ENCODE assay signal across 8 cellular contexts in the genomic region with DNA sequence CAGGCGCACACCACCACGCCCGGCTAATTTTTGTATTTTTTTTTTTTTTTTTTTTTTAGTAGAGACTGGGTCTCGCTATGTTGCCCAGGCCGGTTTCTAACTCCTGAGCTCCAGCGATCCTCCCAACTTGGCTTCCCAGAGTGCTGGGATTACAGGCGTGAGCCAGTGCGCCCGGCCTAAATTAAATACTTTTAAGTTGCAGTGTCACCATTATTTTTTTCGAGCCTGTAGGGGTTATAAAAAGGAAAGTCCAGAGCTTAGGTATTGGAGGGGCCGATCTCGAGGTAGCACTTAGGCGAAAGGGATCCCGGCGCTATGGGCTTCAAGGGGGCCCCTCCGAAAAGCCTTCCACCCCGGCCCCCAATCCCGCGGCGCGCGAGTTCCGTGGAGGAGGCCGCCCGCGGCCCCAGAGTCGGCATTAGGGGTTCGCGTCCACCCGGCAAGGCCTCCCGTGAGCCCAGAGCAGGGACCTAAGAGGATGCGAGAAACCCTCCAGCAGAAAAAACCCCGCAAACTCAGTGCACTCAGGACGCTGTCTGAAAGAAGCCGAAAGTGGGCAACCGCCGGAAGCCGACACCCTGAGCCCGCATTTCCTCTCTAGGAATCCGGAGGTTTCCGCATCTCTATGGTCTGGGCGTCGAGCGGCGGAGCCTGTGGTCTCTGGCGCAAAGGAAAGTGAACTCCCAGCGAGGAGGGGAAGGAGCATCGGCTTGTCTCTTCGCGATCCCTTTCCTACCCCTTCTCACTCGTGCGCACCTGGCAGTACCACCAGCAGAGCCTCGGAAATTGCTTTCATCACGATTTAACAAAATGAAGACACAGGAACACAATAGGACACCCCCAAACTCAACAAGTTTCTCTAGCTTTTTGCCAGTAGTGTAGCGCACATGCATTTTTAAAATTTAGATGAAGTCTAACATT. TPM values are rescaled to one million over a fixed set of nuclear protein-coding genes. Genes with fewer than 3 reads are reported as not detected.
DNase-seq lines count a peak whose midpoint lies in the region; ATAC-seq lines count a peak whose summit lies in the region.

No MANE protein-coding gene starts in this region.

- intact Hi-C loops in left colon (cut with DNase I, micrococcal nuclease), result no loop called here

- H3K27ac ChIP-seq in cingulate gyrus (ENCODE audit: low read depth, low read length), result peak overlapping the region; percentile 88

- DNase-seq in AG08396 (ENCODE audit: low spot score), result peak; percentile 91
- peak; percentile 88 for DNase-seq in NCI-H460 (ENCODE audit: extremely low read depth, low read depth)
- peak; percentile 78 to 82 for DNase-seq in activated CD4-positive, alpha-beta T cell treated with anti-CD3 and anti-CD28 coated beads for 4 hours
- peak; percentile 87 for DNase-seq in left colon
- DNase-seq in stimulated activated CD4-positive, alpha-beta T cell treated with anti-CD3 and anti-CD28 coated beads, Interleukin-1b, Interleukin-23, amount 100 ng/mL, for 24 hours (ENCODE audit: low read depth in 4 of 4, low spot score in 1 of 4), result peak; percentile 53 to 70 (median 65)

- ATAC-seq in GM19025 (IDR thresholded peaks at IDR 0.05; ENCODE audit: low read depth, unreplicated experiment) (peak; percentile 87), HG03280 (IDR thresholded peaks at IDR 0.05; ENCODE audit: unreplicated experiment) (peak; percentile 81), left colon (peak; percentile 85)

RNA-seq across cellular contexts. Expression of a gene that starts 14.1 kb away (rescaled TPM):
- 5.0 and 5.8 TPM in 2 replicates for total RNA-seq in NCI-H460 (2014; rRNA removed; shearing (Covaris generic))
- 1.6 and 3.7 TPM in 2 replicates for polyA plus RNA-seq in NCI-H460 (2014; cell fraction: nucleus; rRNA removed)
- total RNA-seq in left colon, result 10 to 100 TPM in 1 of 2 donors, 1 to 10 TPM in 1; 7.1 to 11.4 TPM

Comparison
In these comparisons a context has a peak if more than half of its experiments do, and no peak if none do; other contexts are left out.
1. Peak in every context shown above with its lines: DNase-seq, ATAC-seq and H3K27ac ChIP-seq.